Comparison of ENCODE assay signal across 9 cellular contexts in genomic region chr11:128582496-128583366, GRCh38. TPM values are rescaled to one million over a fixed set of nuclear protein-coding genes. Genes with fewer than 3 reads are reported as not detected.
DNase-seq lines count a peak whose midpoint lies in the region; ATAC-seq, FAIRE-seq and TF ChIP-seq lines count a peak whose summit lies in the region.
"Had no signal": no experiment of that assay in that cellular context is flagged by ENCODE, and none has a peak within 500 bp of the region (broad histone marks: within the 10 kb centered on the region; RNA-seq: fewer than 3 reads in every experiment).

No MANE protein-coding gene starts in this region.

- H3K36me3 Mint-ChIP-seq in activated CD4-positive, alpha-beta memory T cell treated with anti-CD3 and anti-CD28 coated beads for 36 hours, result no peaks in the 10 kb centered on the region

- no peaks in the 10 kb centered on the region for H3K27me3 Mint-ChIP-seq in activated CD4-positive, alpha-beta memory T cell treated with anti-CD3 and anti-CD28 coated beads for 36 hours

- ATAC-seq in esophagus mucosa, result peak; percentile 50

- no peaks in the 10 kb centered on the region for H3K9me3 ChIP-seq in ovary

- WGBS in ovary, 3 donors, result 8 to 17% (median 9%) methylated on average over 8 of the region's 8 CpGs

- POLR2A ChIA-PET in activated CD4-positive, alpha-beta memory T cell treated with anti-CD3 and anti-CD28 coated beads for 36 hours (lab: Charles Lee), result interaction anchor here (2.7 kb wide), 1 partner anchor 29 kb away, joined by 6 read pairs; no protein-coding TSS in a partner anchor

- intact Hi-C loops in ovary (cut with DNase I), result no loop called here
- intact Hi-C loops in activated CD4-positive, alpha-beta memory T cell treated with anti-CD3 and anti-CD28 coated beads for 36 hours (cut with micrococcal nuclease), result no loop called here

- H3K4me1 Mint-ChIP-seq in activated CD4-positive, alpha-beta memory T cell treated with anti-CD3 and anti-CD28 coated beads for 36 hours (ENCODE audit: low read depth), result peaks cover 48% of the 10 kb centered on the region

- DNase-seq in GM12891 (ENCODE audit: insufficient read length, low spot score) (no peak), NOMO-1 (lab: John Stamatoyannopoulos, UW; ENCODE audit: unreplicated experiment in 2 of 2) (peak; percentile 54 to 74), ovary (peak in 4 of 5 donors; percentile 34 to 58 (median 36)), UCSD-AML1 (lab: John Stamatoyannopoulos, UW; ENCODE audit: unreplicated experiment) (no peak), COLO668 (lab: John Stamatoyannopoulos, UW; ENCODE audit: unreplicated experiment) (no peak), midbrain (lab: John Stamatoyannopoulos, UW) (no peak)
- no peak for DNase-seq in activated CD4-positive, alpha-beta memory T cell treated with anti-CD3 and anti-CD28 coated beads for 36 hours
- DNase-seq: glutamatergic neuron had no signal

- no peak overlapping the region for H3K27ac ChIP-seq in ovary

- TF ChIP-seq CTCF in ovary (IDR thresholded peaks at IDR 0.05), result no peak

- TF ChIP-seq EP300 in ovary (IDR thresholded peaks at IDR 0.05), result no peak

- peaks cover 4% of the 10 kb centered on the region for H3K4me1 ChIP-seq in ovary (ENCODE audit: insufficient read depth)

- H3K4me3 ChIP-seq in ovary, result no peak overlapping the region

- TF ChIP-seq POLR2A in GM12891 (IDR thresholded peaks at IDR 0.05; ENCODE audit: low read depth, low read length) (no peak), ovary (IDR thresholded peaks at IDR 0.05) (no peak)

- no peak overlapping the region for H3K27ac Mint-ChIP-seq in activated CD4-positive, alpha-beta memory T cell treated with anti-CD3 and anti-CD28 coated beads for 36 hours

- no peaks in the 10 kb centered on the region for H3K9me3 Mint-ChIP-seq in activated CD4-positive, alpha-beta memory T cell treated with anti-CD3 and anti-CD28 coated beads for 36 hours

- H3K27me3 ChIP-seq in ovary, result no peaks in the 10 kb centered on the region

- CTCF ChIA-PET in activated CD4-positive, alpha-beta memory T cell treated with anti-CD3 and anti-CD28 coated beads for 36 hours (lab: Charles Lee), result no interaction called here

- H3K36me3 ChIP-seq in ovary, result no peaks in the 10 kb centered on the region

- peak; percentile 47 for FAIRE-seq in GM12891 (lab: Jason Lieb, UNC)

- H3K4me3 Mint-ChIP-seq in activated CD4-positive, alpha-beta memory T cell treated with anti-CD3 and anti-CD28 coated beads for 36 hours, result no peak overlapping the region

TF ChIP-seq in GM12891, 5 proteins besides CTCF, POLR2A, EP300 and RAD21:
- TF ChIP-seq TAF1 (IDR thresholded peaks at IDR 0.05; ENCODE audit: low read depth, low read length) (no peak), POU2F2 (IDR thresholded peaks at IDR 0.05; ENCODE audit: low read depth, low read length) (no peak), PAX5 (IDR thresholded peaks at IDR 0.05; ENCODE audit: insufficient read depth, low read length, severe bottlenecking) (no peak), POLR2AphosphoS5 (IDR thresholded peaks at IDR 0.05; ENCODE audit: low read depth, low read length) (no peak), SPI1 (IDR thresholded peaks at IDR 0.05; ENCODE audit: low read depth, low read length) (no peak)

RNA-seq across cellular contexts. Expression of gene ETS1, which starts 4.6 kb away (rescaled TPM):
- 59.5 TPM for polyA plus RNA-seq in GM12891 (2012; ENCODE audit: low read depth, missing spikeins)
- 7.8 TPM for total RNA-seq in esophagus mucosa
- total RNA-seq in ovary, result 10 to 100 TPM; 24.4 to 68.0 (median 40.4) TPM
- 10 to 100 TPM; 33.2 to 64.8 TPM for polyA plus RNA-seq in ovary
- 100 to 1,000 TPM; 436 to 444 TPM for total RNA-seq in activated CD4-positive, alpha-beta memory T cell treated with anti-CD3 and anti-CD28 coated beads for 36 hours

Comparison
In these comparisons a context has a peak if more than half of its experiments do, and no peak if none do; other contexts are left out.
1. DNase-seq: peak in NOMO-1 (2 of 2) and ovary (4 of 5); none in GM12891 (single experiment), UCSD-AML1 (single experiment), activated CD4-positive, alpha-beta memory T cell treated with anti-CD3 and anti-CD28 coated beads for 36 hours (single experiment), COLO668 (single experiment) and midbrain (single experiment).
2. RNA of gene ETS1, which starts 4.6 kb away (total RNA-seq): 436 to 444 TPM in activated CD4-positive, alpha-beta memory T cell treated with anti-CD3 and anti-CD28 coated beads for 36 hours; 24.4 to 68.0 TPM in ovary and 7.8 TPM in esophagus mucosa (single experiment); every median in the first group is over 4 times any median in the second.